14 cellular contexts compared by ENCODE assay signal in the genomic region with DNA sequence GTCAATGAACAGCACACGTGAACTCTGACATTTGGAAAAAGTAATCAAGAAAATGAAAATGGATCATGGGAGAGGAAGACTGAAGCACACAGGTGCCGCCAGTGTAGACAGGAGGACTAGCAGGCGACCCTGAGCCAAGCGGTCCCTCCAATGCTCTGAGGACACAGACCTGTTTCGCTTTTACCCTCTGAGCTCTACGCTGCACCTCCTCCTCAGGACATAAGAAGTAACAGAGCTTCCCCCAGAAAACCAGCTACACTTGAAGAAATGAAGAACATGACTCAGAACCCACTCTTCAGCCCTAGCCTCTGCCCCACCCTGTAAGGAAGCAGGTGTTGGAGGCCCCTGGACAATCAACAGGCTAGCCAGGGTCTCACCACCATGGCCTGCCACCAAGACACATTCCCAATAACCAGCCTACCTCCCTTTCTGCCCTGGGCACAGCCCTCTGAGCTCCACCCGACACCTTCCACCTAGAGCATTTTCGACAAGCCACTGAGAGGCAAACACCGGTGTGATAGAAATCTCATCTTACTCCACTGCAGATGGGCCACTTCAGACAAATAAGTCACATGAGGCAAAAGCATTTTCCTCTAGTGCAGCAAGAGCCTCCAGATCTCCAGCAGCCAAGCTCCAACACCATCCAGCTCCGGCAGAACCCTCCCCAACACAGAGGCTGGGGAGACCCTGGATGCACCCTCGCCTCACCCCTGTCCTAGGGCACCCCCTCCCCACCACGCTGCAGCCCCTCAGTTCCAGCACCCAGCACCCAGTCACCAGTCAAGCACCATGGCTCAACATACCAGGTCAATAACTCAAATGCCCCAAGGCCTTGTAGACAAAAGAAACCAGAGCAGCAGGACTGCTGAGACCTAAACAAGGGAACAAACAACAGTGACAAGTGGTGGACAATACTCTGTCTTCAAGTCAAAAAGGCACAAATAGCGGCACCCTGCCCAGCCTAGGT. TPM values are rescaled to one million over a fixed set of nuclear protein-coding genes. Genes with fewer than 3 reads are reported as not detected.
DNase-seq lines count a peak whose midpoint lies in the region; ATAC-seq and TF ChIP-seq lines count a peak whose summit lies in the region.
"Had no signal": no experiment of that assay in that cellular context is flagged by ENCODE, and none has a peak within 500 bp of the region (broad histone marks: within the 10 kb centered on the region; RNA-seq: fewer than 3 reads in every experiment).

No MANE protein-coding gene starts in this region.

- in situ Hi-C loops in Panc1 (cut with HindIII; ENCODE audit: low pct_unique_long_range_greater_than_20kb, low sequenced_read_pairs), result no loop called here

- peak overlapping the region; percentile 4 for H2BK5ac ChIP-seq in H9 (ENCODE audit: insufficient read length, low read length)
- H2BK5ac ChIP-seq in neuronal stem cell (ENCODE audit: low read length), result peak overlapping the region; percentile 35

- H3K36me3 Mint-ChIP-seq in H9 (ENCODE audit: insufficient read depth in 1 of 3, low read depth in 3 of 3), result peaks cover 5 to 18% (median 11%) of the 10 kb centered on the region in 3 experiments

- H3K4me3 ChIP-seq in Panc1 (ENCODE audit: low read depth in 2 of 2, low read length in 2 of 2) (no peak overlapping the region), neuronal stem cell (ENCODE audit: low read length in 2 of 2) (no peak overlapping the region)

- H4K91ac ChIP-seq in H9 (ENCODE audit: insufficient read length, low read depth, low read length) (no peak overlapping the region), neuronal stem cell (ENCODE audit: low read depth, low read length, poor library complexity) (no peak overlapping the region)

- peaks cover 7 to 20% of the 10 kb centered on the region in 2 experiments for H3K9me3 Mint-ChIP-seq in H9

- DNase-seq in GM10248 (ENCODE audit: extremely low spot score), result peak; percentile 43
- DNase-seq in H9, result no peak
- no peak for DNase-seq in Panc1 (ENCODE audit: low read depth, low spot score)
- DNase-seq in neuronal stem cell (ENCODE audit: low spot score), result no peak
- DNase-seq in activated naive CD4-positive, alpha-beta T cell (lab: John Stamatoyannopoulos, UW), result no peak
- no peak for DNase-seq in activated CD4-positive, alpha-beta T cell treated with anti-CD3 and anti-CD28 coated beads for 1 hour
- DNase-seq in stimulated activated CD4-positive, alpha-beta T cell treated with anti-CD3 and anti-CD28 coated beads, Interleukin-1b, Interleukin-23, amount 100 ng/mL, for 48 hours, result no peak
- DNase-seq: activated naive CD8-positive, alpha-beta T cell treated with anti-CD3 and anti-CD28 coated beads, Interleukin-2, amount 50 U/mL, for 24 hours; COR-L47; foreskin fibroblast; Karpas-422; NCI-H446 treated with DMSO at 0.1 percent for 48 hours had no signal

- H3K4me2 ChIP-seq in H9 (ENCODE audit: insufficient read depth, insufficient read length, low read length) (no peak overlapping the region), neuronal stem cell (ENCODE audit: insufficient read depth, low read length, poor library complexity, severe bottlenecking) (no peak overlapping the region)

- H2BK120ac ChIP-seq in H9 (ENCODE audit: low read depth, low read length, poor library complexity, severe bottlenecking), result no peak overlapping the region
- H2BK120ac ChIP-seq in neuronal stem cell (ENCODE audit: low read depth, low read length), result no peak overlapping the region

- H3K9ac ChIP-seq in H9 (ENCODE audit: extremely low read depth, insufficient read length, low read length) (no peak overlapping the region), neuronal stem cell (ENCODE audit: low read depth, low read length, poor library complexity) (no peak overlapping the region)

- H2BK15ac ChIP-seq in H9 (ENCODE audit: low read depth, low read length) (0 out of 2 replicates have a peak overlapping the region, but pooled peaks have one; percentile 21), neuronal stem cell (ENCODE audit: low read length) (no peak overlapping the region)

- POLR2A ChIA-PET in GM10248 (lab: Yijun Ruan, JAX) (interaction anchor here (1.4 kb wide), 1 partner anchor 9 kb away, joined by 6 read pairs; no protein-coding TSS in a partner anchor), Panc1 (lab: Charles Lee) (no interaction called here)

- peaks cover 52 to 58% of the 10 kb centered on the region in 2 experiments for H3K4me1 Mint-ChIP-seq in H9
- H3K4me1 Mint-ChIP-seq: activated naive CD8-positive, alpha-beta T cell treated with anti-CD3 and anti-CD28 coated beads, Interleukin-2, amount 50 U/mL, for 24 hours had no signal

- no peak overlapping the region for H4K8ac ChIP-seq in H9 (replicated peaks; ENCODE audit: insufficient read length, low read depth, low read length)
- no peak overlapping the region for H4K8ac ChIP-seq in neuronal stem cell (ENCODE audit: low read depth, low read length)

- H3K27ac Mint-ChIP-seq in H9, result peak overlapping the region; percentile 29 to 76 (median 71); a peak in 6 of 7 replicates
- H3K27ac Mint-ChIP-seq: activated naive CD8-positive, alpha-beta T cell treated with anti-CD3 and anti-CD28 coated beads, Interleukin-2, amount 50 U/mL, for 24 hours; dendritic cell treated with granulocyte-macrophage colony-stimulating factor and Interleukin-4, amounts not matched to agents 40 ng/mL and 50 ng/mL, for 4 days had no signal

- BruUV-seq in Panc1 (replicated peaks; lab: Mats Ljungman, UMichigan), result no TSS peak

- H2AK5ac ChIP-seq in H9 (ENCODE audit: insufficient read length, low read length) (no peak overlapping the region), neuronal stem cell (ENCODE audit: low read depth, low read length) (peak overlapping the region; percentile 72)

- WGBS in H9 (ENCODE audit: extremely low coverage, insufficient read length, low lambda C conversion rate), result no CpG with 5 or more reads among the region's 13 CpGs
- WGBS in neuronal stem cell (ENCODE audit: extremely low coverage in 2 of 2, insufficient read length in 2 of 2, insufficient replicate concordance in 1 of 2), 2 donors, result no CpG with 5 or more reads among the region's 13 CpGs

- H3K79me1 ChIP-seq in H9 (ENCODE audit: insufficient read depth, low read depth, low read length, poor library complexity, severe bottlenecking), result peaks cover 7% of the 10 kb centered on the region
- no peaks in the 10 kb centered on the region for H3K79me1 ChIP-seq in neuronal stem cell (ENCODE audit: low read depth, low read length)

- no peak overlapping the region for H3K23ac ChIP-seq in H9 (ENCODE audit: insufficient read length, low read depth, low read length)
- no peak overlapping the region for H3K23ac ChIP-seq in neuronal stem cell (ENCODE audit: low read depth, low read length, poor library complexity)

- H3T11ph ChIP-seq in H9 (ENCODE audit: low read length), result no peak overlapping the region

- TF ChIP-seq CTCF in GM10248 (IDR thresholded peaks at IDR 0.05; ENCODE audit: control extremely low read depth, extremely low read depth, low read depth, missing control alignments) (no peak), H9 (conservative IDR thresholded peaks at IDR 0.05) (no peak), Panc1 (IDR thresholded peaks at IDR 0.05) (no peak)

- no peaks in the 10 kb centered on the region for H3K23me2 ChIP-seq in H9 (ENCODE audit: insufficient read length, low read depth, low read length, poor library complexity, severe bottlenecking)

- no peak overlapping the region for H2BK20ac ChIP-seq in H9 (ENCODE audit: low read depth, low read length, poor library complexity, severe bottlenecking)

- H3K4ac ChIP-seq in H9 (ENCODE audit: low read depth, low read length) (no peak overlapping the region), neuronal stem cell (ENCODE audit: low read length) (no peak overlapping the region)

- CTCF ChIA-PET in GM10248 (lab: Yijun Ruan, JAX) (interaction anchor here (0.8 to 1.7 kb wide), 6 partner anchors 14 to 73 kb away, joined by 3 to 4 read pairs (median 3); no protein-coding TSS in a partner anchor), Panc1 (lab: Charles Lee) (no interaction called here)

- H3K56ac ChIP-seq in H9 (ENCODE audit: insufficient read length, low read depth, low read length), result no peak overlapping the region

- H3K4me1 ChIP-seq in H9 (ENCODE audit: insufficient read depth, low read length), result peaks cover 30% of the 10 kb centered on the region
- peaks cover 53% of the 10 kb centered on the region for H3K4me1 ChIP-seq in Panc1 (ENCODE audit: control insufficient read depth, insufficient read depth, low read length)
- peaks cover 9 to 23% of the 10 kb centered on the region in 2 donors for H3K4me1 ChIP-seq in neuronal stem cell (ENCODE audit: control insufficient read depth in 2 of 2, insufficient read depth in 1 of 2, low read depth in 1 of 2, low read length in 2 of 2)

- H3K79me2 ChIP-seq in H9 (ENCODE audit: insufficient read depth, low read length), result peaks cover 16% of the 10 kb centered on the region; the same call in 1 of the 2 replicates

- H3K9me3 ChIP-seq in H9 (ENCODE audit: control insufficient read depth, low read depth, low read length), result no peaks in the 10 kb centered on the region
- no peaks in the 10 kb centered on the region for H3K9me3 ChIP-seq in Panc1 (ENCODE audit: control insufficient read depth, insufficient read depth, low read depth, low read length)
- H3K9me3 ChIP-seq in neuronal stem cell (replicated peaks in 1 of 2; ENCODE audit: control insufficient read depth in 2 of 2, insufficient read depth in 1 of 2, low read depth in 1 of 2, low read length in 2 of 2), result peaks cover 3 to 12% of the 10 kb centered on the region in 2 donors

- H3K27me3 ChIP-seq in H9 (ENCODE audit: insufficient read depth, low read length), result no peaks in the 10 kb centered on the region
- no peaks in the 10 kb centered on the region for H3K27me3 ChIP-seq in Panc1 (ENCODE audit: control insufficient read depth, insufficient read depth, low read length)
- H3K27me3 ChIP-seq in neuronal stem cell (ENCODE audit: control insufficient read depth in 3 of 3, insufficient read depth in 3 of 3, low read depth in 1 of 3, low read length in 3 of 3), result no peaks in the 10 kb centered on the region

- H3K27ac ChIP-seq in H9 (ENCODE audit: insufficient read length, low read depth, low read length), result no peak overlapping the region
- peak overlapping the region; percentile 78 for H3K27ac ChIP-seq in Panc1 (ENCODE audit: low read length)
- H3K27ac ChIP-seq in neuronal stem cell (replicated peaks; ENCODE audit: low read length), result no peak overlapping the region

- H3K36me3 ChIP-seq in Panc1 (ENCODE audit: control insufficient read depth, insufficient read depth, low read length), result no peaks in the 10 kb centered on the region
- no peaks in the 10 kb centered on the region for H3K36me3 ChIP-seq in neuronal stem cell (replicated peaks in 1 of 2; ENCODE audit: control insufficient read depth in 2 of 2, insufficient read depth in 2 of 2, low read length in 2 of 2)

- H4K5ac ChIP-seq in H9 (ENCODE audit: insufficient read length, low read depth, low read length), result no peak overlapping the region

- H3K18ac ChIP-seq in H9 (ENCODE audit: insufficient read length, low read depth, low read length) (peak overlapping the region; percentile 60), neuronal stem cell (ENCODE audit: low read length) (peak overlapping the region; percentile 49)

- H2BK12ac ChIP-seq in H9 (ENCODE audit: insufficient read length, low read depth, low read length) (peak overlapping the region; percentile 38), neuronal stem cell (ENCODE audit: low read length) (no peak overlapping the region)

- no peak overlapping the region; a peak in 1 of 5 replicates for H3K4me3 Mint-ChIP-seq in H9
- H3K4me3 Mint-ChIP-seq: activated naive CD8-positive, alpha-beta T cell treated with anti-CD3 and anti-CD28 coated beads, Interleukin-2, amount 50 U/mL, for 24 hours; dendritic cell treated with granulocyte-macrophage colony-stimulating factor and Interleukin-4, amounts not matched to agents 40 ng/mL and 50 ng/mL, for 4 days had no signal

- ATAC-seq in Panc1, result peak; percentile 62
- ATAC-seq in GM19463 (IDR thresholded peaks at IDR 0.05; ENCODE audit: unreplicated experiment), result no peak
- ATAC-seq: activated naive CD8-positive, alpha-beta T cell treated with anti-CD3 and anti-CD28 coated beads, Interleukin-2, amount 50 U/mL, for 24 hours had no signal

- H4K20me1 ChIP-seq in H9 (ENCODE audit: control insufficient read depth, insufficient read depth, insufficient read length), result no peaks in the 10 kb centered on the region

- no peaks in the 10 kb centered on the region for H3K27me3 Mint-ChIP-seq in H9 (ENCODE audit: low read depth)
- H3K27me3 Mint-ChIP-seq: dendritic cell treated with granulocyte-macrophage colony-stimulating factor and Interleukin-4, amounts not matched to agents 40 ng/mL and 50 ng/mL, for 4 days had no signal

- no peak overlapping the region for H2AFZ ChIP-seq in H9 (ENCODE audit: low read length)
- H2AFZ ChIP-seq in neuronal stem cell (ENCODE audit: low read length), result no peak overlapping the region

- intact Hi-C loops in Panc1 (cut with micrococcal nuclease; ENCODE audit: unreplicated experiment), result no loop called here

- peak overlapping the region; percentile 75; the same call in 1 of the 2 replicates for H3K14ac ChIP-seq in H9 (ENCODE audit: insufficient read depth, low read length)
- peak overlapping the region; percentile 0 for H3K14ac ChIP-seq in neuronal stem cell (ENCODE audit: low read length)

RNA-seq across cellular contexts. Expression of gene FAM174B, which starts 11.4 kb away (rescaled TPM):
- total RNA-seq in H9 (2021) (38.0 and 38.5 TPM in 2 replicates), Panc1 (2021; ENCODE audit: unreplicated experiment) (30.7 TPM)
- polyA plus RNA-seq in Panc1 (2012; ENCODE audit: insufficient read length), result 22.5 TPM
- 5.8 TPM for polyA plus RNA-seq in neuronal stem cell (2013, experiment 1 of 2)
- polyA plus RNA-seq in neuronal stem cell (2013, experiment 2 of 2), result 5.7 TPM
